8 cellular contexts compared by ENCODE assay signal in the genomic region with DNA sequence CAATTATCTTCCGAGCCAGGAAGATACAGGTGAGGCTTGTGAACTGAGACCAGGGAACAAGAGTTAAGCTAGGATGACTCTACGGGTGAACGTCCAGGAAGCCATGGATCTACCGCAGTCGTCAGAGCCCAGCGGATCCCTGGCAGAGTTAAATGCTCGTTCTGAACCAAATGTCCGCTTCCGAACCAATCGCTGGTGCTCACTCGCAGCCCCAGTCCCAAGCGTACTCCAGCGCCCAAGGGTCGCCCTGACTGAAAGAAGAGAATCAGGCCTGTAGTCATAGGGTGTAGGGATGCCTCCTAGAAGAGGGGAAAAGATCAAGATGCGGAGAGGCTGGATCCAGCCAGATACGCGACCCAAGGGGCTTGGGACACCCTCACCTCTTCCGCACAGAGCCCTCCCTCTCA. TPM values are rescaled to one million over a fixed set of nuclear protein-coding genes. Genes with fewer than 3 reads are reported as not detected.
DNase-seq lines count a peak whose midpoint lies in the region; ATAC-seq, FAIRE-seq and TF ChIP-seq lines count a peak whose summit lies in the region.

No MANE protein-coding gene starts in this region.

- intact Hi-C loops in kidney (cut with DNase I) = no loop called here

- H3K4me3 Mint-ChIP-seq in activated naive CD8-positive, alpha-beta T cell treated with anti-CD3 and anti-CD28 coated beads, Interleukin-2, amount 10 ng/mL, durations not matched to agents 7 days and 5 days = peak overlapping the region; percentile 100

- peaks cover 33% of the 10 kb centered on the region for H3K4me1 Mint-ChIP-seq in activated naive CD8-positive, alpha-beta T cell treated with anti-CD3 and anti-CD28 coated beads, Interleukin-2, amount 10 ng/mL, durations not matched to agents 7 days and 5 days

- peaks cover 11 to 12% of the 10 kb centered on the region in 2 donors for H3K4me1 ChIP-seq in kidney (ENCODE audit: control insufficient read depth in 1 of 2, insufficient read depth in 1 of 2, low read depth in 1 of 2, low read length in 2 of 2)
- peaks cover 11% of the 10 kb centered on the region for H3K4me1 ChIP-seq in thymus (ENCODE audit: control insufficient read depth, insufficient read depth, low read length)

- H3K4me3 ChIP-seq in kidney (ENCODE audit: low read length in 2 of 2) (peak overlapping the region; percentile 87 to 98), thymus (ENCODE audit: low read length) (peak overlapping the region; percentile 87)

- ATAC-seq in HG03378 (IDR thresholded peaks at IDR 0.05; ENCODE audit: unreplicated experiment) (peak; percentile 18), GM18511 (IDR thresholded peaks at IDR 0.05; ENCODE audit: unreplicated experiment) (no peak)
- no peak for ATAC-seq in activated naive CD8-positive, alpha-beta T cell treated with anti-CD3 and anti-CD28 coated beads, Interleukin-2, amount 10 ng/mL, durations not matched to agents 7 days and 5 days (ENCODE audit: low read depth)

- DNase-seq in NCI-H2107 treated with DMSO at 0.1 percent for 48 hours (lab: John Stamatoyannopoulos, UW; ENCODE audit: unreplicated experiment) (peak; percentile 62), NCI-H2107 (lab: John Stamatoyannopoulos, UW) (no peak), kidney (no peak), RCC 7860 (ENCODE audit: low spot score) (no peak)
- DNase-seq in activated naive CD8-positive, alpha-beta T cell treated with anti-CD3 and anti-CD28 coated beads, Interleukin-2, amount 10 ng/mL, durations not matched to agents 7 days and 5 days = no peak

- 0% methylated on average over 18 of the region's 18 CpGs for WGBS in thymus

- POLR2A ChIA-PET in activated naive CD8-positive, alpha-beta T cell treated with anti-CD3 and anti-CD28 coated beads, Interleukin-2, amount 10 ng/mL, durations not matched to agents 7 days and 5 days (lab: Charles Lee) = interaction anchor here (0.6 to 2.7 kb wide), 5 partner anchors 80 to 303 kb away, joined by 3 to 14 read pairs (median 5); a partner anchor contains a TSS

- TF ChIP-seq CTCF in kidney (IDR thresholded peaks at IDR 0.05; ENCODE audit: borderline replicate concordance, extremely low read depth, insufficient read depth) = no peak

- no peaks in the 10 kb centered on the region for H3K27me3 ChIP-seq in thymus (ENCODE audit: control insufficient read depth, insufficient read depth)

- no peaks in the 10 kb centered on the region for H3K27me3 Mint-ChIP-seq in activated naive CD8-positive, alpha-beta T cell treated with anti-CD3 and anti-CD28 coated beads, Interleukin-2, amount 10 ng/mL, durations not matched to agents 7 days and 5 days

- peak overlapping the region; percentile 87 to 99 for H3K9ac ChIP-seq in kidney (ENCODE audit: low read length in 2 of 2)

- peak overlapping the region; percentile 56 to 100 for H3K27ac ChIP-seq in kidney (ENCODE audit: low read depth in 2 of 2, low read length in 2 of 2)
- peak overlapping the region; percentile 79 for H3K27ac ChIP-seq in thymus (ENCODE audit: low read depth)

- H3K27ac Mint-ChIP-seq in activated naive CD8-positive, alpha-beta T cell treated with anti-CD3 and anti-CD28 coated beads, Interleukin-2, amount 10 ng/mL, durations not matched to agents 7 days and 5 days = peak overlapping the region; percentile 100

- H3K9me3 Mint-ChIP-seq in activated naive CD8-positive, alpha-beta T cell treated with anti-CD3 and anti-CD28 coated beads, Interleukin-2, amount 10 ng/mL, durations not matched to agents 7 days and 5 days = no peaks in the 10 kb centered on the region

- H3K36me3 ChIP-seq in kidney (ENCODE audit: control insufficient read depth in 1 of 2, insufficient read depth in 2 of 2, low read length in 2 of 2) = peaks cover 18 to 19% of the 10 kb centered on the region in 2 donors
- H3K36me3 ChIP-seq in thymus (ENCODE audit: control insufficient read depth, insufficient read depth) = peaks cover 15% of the 10 kb centered on the region

- no peaks in the 10 kb centered on the region for H3K9me3 ChIP-seq in kidney (ENCODE audit: control insufficient read depth in 1 of 2, low read length in 2 of 2)
- no peaks in the 10 kb centered on the region for H3K9me3 ChIP-seq in thymus (ENCODE audit: control insufficient read depth)

- no peak for FAIRE-seq in kidney (lab: Jason Lieb, UNC)
- no peak for FAIRE-seq in RCC 7860 (lab: Jason Lieb, UNC)

- H3K36me3 Mint-ChIP-seq in activated naive CD8-positive, alpha-beta T cell treated with anti-CD3 and anti-CD28 coated beads, Interleukin-2, amount 10 ng/mL, durations not matched to agents 7 days and 5 days = peaks cover 25% of the 10 kb centered on the region

RNA-seq across cellular contexts. Expression of a gene that starts 0.3 kb away (rescaled TPM):
- 10 to 100 TPM; 19.2 to 19.6 TPM for total RNA-seq in activated naive CD8-positive, alpha-beta T cell treated with anti-CD3 and anti-CD28 coated beads, Interleukin-2, amount 10 ng/mL, durations not matched to agents 7 days and 5 days
- total RNA-seq in kidney = 16.6 TPM
- polyA plus RNA-seq in kidney (ENCODE audit: insufficient read depth, low read depth, low replicate concordance) (14.1 TPM), thymus (15.8 TPM)

RNA-seq across cellular contexts. Expression of a gene that starts 0.8 kb away (rescaled TPM):
- 100 to 1,000 TPM; 154 to 163 TPM for total RNA-seq in activated naive CD8-positive, alpha-beta T cell treated with anti-CD3 and anti-CD28 coated beads, Interleukin-2, amount 10 ng/mL, durations not matched to agents 7 days and 5 days
- 92.0 TPM for total RNA-seq in kidney
- polyA plus RNA-seq in kidney (ENCODE audit: insufficient read depth, low read depth, low replicate concordance) (149 TPM), thymus (72.6 TPM)

RNA-seq across cellular contexts. Expression of a gene that starts 33.8 kb away (rescaled TPM):
- under 1 TPM; 0.58 to 0.71 TPM for total RNA-seq in activated naive CD8-positive, alpha-beta T cell treated with anti-CD3 and anti-CD28 coated beads, Interleukin-2, amount 10 ng/mL, durations not matched to agents 7 days and 5 days
- total RNA-seq in kidney = 0.57 TPM
- polyA plus RNA-seq in kidney (ENCODE audit: insufficient read depth, low read depth, low replicate concordance) (0.28 TPM), thymus (1.6 TPM)

RNA-seq across cellular contexts. Expression of a gene that starts 41.5 kb away (rescaled TPM):
- under 1 TPM in 1 of 2 experiments, not detected in 1; 0.64 TPM for total RNA-seq in activated naive CD8-positive, alpha-beta T cell treated with anti-CD3 and anti-CD28 coated beads, Interleukin-2, amount 10 ng/mL, durations not matched to agents 7 days and 5 days
- 0.57 TPM for total RNA-seq in kidney
- polyA plus RNA-seq in kidney (ENCODE audit: insufficient read depth, low read depth, low replicate concordance) = 0.80 TPM
- 0.18 TPM for polyA plus RNA-seq in thymus
